Comparison of ENCODE assay signal across 20 cellular contexts in the genomic region with DNA sequence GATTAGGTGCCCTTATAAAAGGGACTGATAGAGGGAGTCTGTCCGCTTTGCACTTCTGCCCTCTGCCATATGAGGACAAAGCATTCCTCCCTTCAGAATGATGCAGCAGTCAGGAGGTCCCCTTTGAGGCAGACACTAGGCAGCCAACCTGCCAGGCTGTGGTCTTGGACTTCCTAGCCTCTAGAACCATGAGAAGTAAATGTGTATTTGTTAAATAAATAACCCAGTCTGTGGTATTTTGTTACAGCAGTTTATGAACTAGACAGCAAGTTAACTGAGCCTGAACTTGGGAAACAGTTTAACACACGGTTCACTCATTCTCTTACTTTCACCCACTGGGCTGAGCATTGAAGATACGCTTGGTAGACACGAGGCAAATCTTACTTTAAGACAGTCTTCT.
"Had no signal": no experiment of that assay in that cellular context is flagged by ENCODE, and none has a peak within 500 bp of the region (broad histone marks: within the 10 kb centered on the region; RNA-seq: fewer than 3 reads in every experiment).

No MANE protein-coding gene starts in this region.

- H3K27me3 ChIP-seq: foreskin keratinocyte, heart left ventricle, hepatocyte had no signal

- DNase-seq: dermis blood vessel endothelial cell; dorsolateral prefrontal cortex; effector CD4-positive, alpha-beta T cell; effector memory CD4-positive, alpha-beta T cell; foreskin keratinocyte; heart left ventricle; hypothalamus; immature natural killer cell; islet precursor cell; kidney; left colon; left ventricle myocardium inferior; lower lobe of right lung; mesenchymal stem cell; mucosa of descending colon; naive B cell had no signal

- H3K36me3 ChIP-seq: esophagus muscularis mucosa, gastroesophageal sphincter, heart left ventricle, left ventricle myocardium inferior, lower lobe of right lung had no signal

- H3K9me3 ChIP-seq: esophagus muscularis mucosa, gastroesophageal sphincter, heart left ventricle, left ventricle myocardium inferior, lower lobe of right lung, mucosa of descending colon had no signal

- H3K27ac ChIP-seq: coronary artery, dorsolateral prefrontal cortex, esophagus muscularis mucosa, foreskin keratinocyte, gastroesophageal sphincter, heart left ventricle, hepatocyte, left ventricle myocardium inferior, lower lobe of right lung had no signal

- H3K4me3 ChIP-seq: coronary artery, dorsolateral prefrontal cortex, esophagus muscularis mucosa, gastroesophageal sphincter, heart left ventricle, hepatocyte, left ventricle myocardium inferior, lower lobe of right lung, mucosa of descending colon had no signal

- H3K4me1 ChIP-seq: esophagus muscularis mucosa, foreskin keratinocyte, gastroesophageal sphincter, heart left ventricle, left ventricle myocardium inferior, lower lobe of right lung had no signal
